ENCODE assay signal across 8 cellular contexts in the genomic region with DNA sequence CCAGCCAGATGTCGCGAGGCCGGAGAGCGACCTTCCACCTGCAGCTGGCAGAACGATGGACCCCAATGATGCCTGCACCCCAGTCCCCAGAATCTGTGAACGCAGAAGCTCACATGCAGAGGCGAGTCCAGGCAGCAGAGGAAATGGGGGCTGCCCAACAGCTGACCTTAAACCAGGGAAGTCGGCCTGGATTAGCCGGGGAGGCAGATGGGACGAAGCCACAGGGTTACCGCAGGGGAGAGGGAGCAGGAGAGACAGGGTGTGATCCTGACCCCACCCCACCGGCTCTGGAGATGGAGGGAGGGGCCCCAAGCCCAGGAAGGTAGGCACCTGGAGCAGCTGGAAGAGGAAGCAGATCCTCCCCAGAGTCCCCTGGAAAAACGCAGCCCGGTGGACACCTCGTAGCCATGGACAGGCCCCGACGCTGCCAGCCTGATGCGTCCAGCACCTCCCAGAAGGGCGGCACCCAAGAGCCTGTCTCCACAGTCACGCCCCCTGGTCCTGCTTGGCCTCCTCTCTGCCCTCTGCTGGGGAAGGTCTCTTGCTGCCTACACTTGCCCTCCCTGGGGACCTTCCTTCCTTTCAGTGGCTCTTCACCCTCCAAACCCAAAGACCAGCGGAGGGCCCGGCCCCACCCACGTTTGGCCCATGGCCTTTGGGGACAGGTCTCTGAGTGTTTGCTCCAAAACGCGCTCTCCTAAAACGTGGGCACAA. TPM values are rescaled to one million over a fixed set of nuclear protein-coding genes. Genes with fewer than 3 reads are reported as not detected.
DNase-seq lines count a peak whose midpoint lies in the region; ATAC-seq lines count a peak whose summit lies in the region.

No MANE protein-coding gene starts in this region.

- no peak overlapping the region for H2BK15ac ChIP-seq in mesenchymal stem cell (ENCODE audit: low read depth, poor library complexity, severe bottlenecking)

- peaks cover 24% of the 10 kb centered on the region for H3K4me1 ChIP-seq in mesenchymal stem cell (ENCODE audit: control insufficient read depth, insufficient read depth, low read depth, low read length)

- H4K91ac ChIP-seq in mesenchymal stem cell (ENCODE audit: low read length): peak overlapping the region; percentile 56

- intact Hi-C loops in activated CD4-positive, alpha-beta memory T cell treated with anti-CD3 and anti-CD28 coated beads for 36 hours (cut with micrococcal nuclease): loop anchor here (5.0 kb wide), 1 partner anchor 45 kb away; no protein-coding TSS in a partner anchor

- H3K79me1 ChIP-seq in mesenchymal stem cell (replicated peaks; ENCODE audit: low read length, poor library complexity, severe bottlenecking): peaks cover 48% of the 10 kb centered on the region

- H3K9ac ChIP-seq in mesenchymal stem cell (ENCODE audit: low read length): no peak overlapping the region

- H3K27ac ChIP-seq in mesenchymal stem cell (ENCODE audit: low read length, poor library complexity, severe bottlenecking): no peak overlapping the region

- H3K18ac ChIP-seq in mesenchymal stem cell (ENCODE audit: low read depth in 1 of 2, low read length in 2 of 2): no peak overlapping the region

- no peak overlapping the region for H2BK5ac ChIP-seq in mesenchymal stem cell (ENCODE audit: low read depth, low read length, poor library complexity, severe bottlenecking)

- no peak overlapping the region for H3K14ac ChIP-seq in mesenchymal stem cell (ENCODE audit: low read length in 2 of 2)

- no peak overlapping the region for H3K4me2 ChIP-seq in mesenchymal stem cell (ENCODE audit: low read length, poor library complexity, severe bottlenecking)

- no peaks in the 10 kb centered on the region for H3K9me3 Mint-ChIP-seq in activated CD4-positive, alpha-beta memory T cell treated with anti-CD3 and anti-CD28 coated beads for 36 hours

- H3K9me3 ChIP-seq in mesenchymal stem cell (ENCODE audit: control insufficient read depth, low read length): no peaks in the 10 kb centered on the region

- H3K4me1 Mint-ChIP-seq in activated CD4-positive, alpha-beta memory T cell treated with anti-CD3 and anti-CD28 coated beads for 36 hours (ENCODE audit: low read depth): peaks cover 30% of the 10 kb centered on the region

- H3K36me3 ChIP-seq in mesenchymal stem cell (ENCODE audit: control insufficient read depth in 1 of 2, insufficient read depth in 2 of 2, low read depth in 1 of 2, low read length in 2 of 2): peaks cover 5 to 68% of the 10 kb centered on the region in 2 experiments

- H3K4me3 Mint-ChIP-seq in activated CD4-positive, alpha-beta memory T cell treated with anti-CD3 and anti-CD28 coated beads for 36 hours: no peak overlapping the region

- H3K27me3 Mint-ChIP-seq in activated CD4-positive, alpha-beta memory T cell treated with anti-CD3 and anti-CD28 coated beads for 36 hours: no peaks in the 10 kb centered on the region

- H3K27me3 ChIP-seq in mesenchymal stem cell (ENCODE audit: control insufficient read depth in 1 of 2, insufficient read depth in 1 of 2, low read length in 2 of 2): no peaks in the 10 kb centered on the region

- no peak overlapping the region for H3K4ac ChIP-seq in mesenchymal stem cell (ENCODE audit: low read depth in 1 of 2, low read length in 2 of 2)

- 90% methylated on average over 26 of the region's 26 CpGs for WGBS in mesenchymal stem cell

- peak overlapping the region; percentile 28 for H3K27ac Mint-ChIP-seq in activated CD4-positive, alpha-beta memory T cell treated with anti-CD3 and anti-CD28 coated beads for 36 hours

- peaks cover 4% of the 10 kb centered on the region for H3K36me3 Mint-ChIP-seq in activated CD4-positive, alpha-beta memory T cell treated with anti-CD3 and anti-CD28 coated beads for 36 hours

- no peak overlapping the region for H4K8ac ChIP-seq in mesenchymal stem cell (ENCODE audit: low read length)

- no peak overlapping the region for H3K4me3 ChIP-seq in mesenchymal stem cell (ENCODE audit: insufficient read depth in 1 of 2, low read depth in 1 of 2, low read length in 2 of 2)

- no peak overlapping the region for H2AFZ ChIP-seq in mesenchymal stem cell (ENCODE audit: low read depth, low read length)

- POLR2A ChIA-PET in activated CD4-positive, alpha-beta memory T cell treated with anti-CD3 and anti-CD28 coated beads for 36 hours (lab: Charles Lee): interaction anchor here (0.7 kb wide), 1 partner anchor 19 kb away, joined by 4 read pairs; no protein-coding TSS in a partner anchor

- ATAC-seq in HG02763 (IDR thresholded peaks at IDR 0.05; ENCODE audit: unreplicated experiment): no peak

- DNase-seq in SHP77 (lab: John Stamatoyannopoulos, UW): peak; percentile 40 to 56
- DNase-seq in SHP77 treated with DMSO at 0.1 percent for 48 hours (lab: John Stamatoyannopoulos, UW): no peak
- DNase-seq in NCI-H146 treated with DMSO at 0.1 percent for 48 hours (lab: John Stamatoyannopoulos, UW; ENCODE audit: unreplicated experiment): peak; percentile 37
- peak; percentile 73 for DNase-seq in activated CD4-positive, alpha-beta memory T cell treated with anti-CD3 and anti-CD28 coated beads for 36 hours
- DNase-seq in mesenchymal stem cell: peak; percentile 41
- DNase-seq in Ammon's horn (ENCODE audit: low spot score): no peak
- DNase-seq in activated CD8-positive, alpha-beta memory T cell treated with anti-CD3 and anti-CD28 coated beads, Interleukin-2, amount 50 U/mL, for 48 hours: no peak

- H3K23ac ChIP-seq in mesenchymal stem cell (ENCODE audit: low read length in 2 of 2): no peak overlapping the region

- H2BK12ac ChIP-seq in mesenchymal stem cell (ENCODE audit: low read length in 2 of 2): no peak overlapping the region

- H2AK5ac ChIP-seq in mesenchymal stem cell (ENCODE audit: low read length, severe bottlenecking): no peak overlapping the region

- no peak overlapping the region for H2BK120ac ChIP-seq in mesenchymal stem cell (ENCODE audit: low read depth, low read length)

- CTCF ChIA-PET in activated CD4-positive, alpha-beta memory T cell treated with anti-CD3 and anti-CD28 coated beads for 36 hours (lab: Charles Lee): interaction anchor here (1.4 to 6.6 kb wide), 4 partner anchors 12 to 106 kb away, joined by 3 to 69 read pairs (median 32); a partner anchor contains a TSS

RNA-seq across cellular contexts. Expression of a gene that starts 37.3 kb away (rescaled TPM):
- total RNA-seq in activated CD4-positive, alpha-beta memory T cell treated with anti-CD3 and anti-CD28 coated beads for 36 hours: 100 to 1,000 TPM; 221 to 234 TPM
- polyA plus RNA-seq in mesenchymal stem cell (2013, experiment 1 of 2): 112 TPM
- 108 TPM for polyA plus RNA-seq in mesenchymal stem cell (2013, experiment 2 of 2)

RNA-seq across cellular contexts. Expression of a gene that starts 41.4 kb away (rescaled TPM):
- total RNA-seq in activated CD4-positive, alpha-beta memory T cell treated with anti-CD3 and anti-CD28 coated beads for 36 hours: 10 to 100 TPM; 38.0 to 41.6 TPM
- polyA plus RNA-seq in mesenchymal stem cell (2013, experiment 1 of 2): 34.1 TPM
- polyA plus RNA-seq in mesenchymal stem cell (2013, experiment 2 of 2): 31.6 TPM

RNA-seq across cellular contexts. Expression of a gene that starts 41.5 kb away (rescaled TPM):
- 10 to 100 TPM; 46.4 to 55.6 TPM for total RNA-seq in activated CD4-positive, alpha-beta memory T cell treated with anti-CD3 and anti-CD28 coated beads for 36 hours
- 12.6 TPM for polyA plus RNA-seq in mesenchymal stem cell (2013, experiment 1 of 2)
- polyA plus RNA-seq in mesenchymal stem cell (2013, experiment 2 of 2): 10.8 TPM

RNA-seq across cellular contexts. Expression of a gene that starts 55.8 kb away (rescaled TPM):
- 100 to 1,000 TPM; 169 to 183 TPM for total RNA-seq in activated CD4-positive, alpha-beta memory T cell treated with anti-CD3 and anti-CD28 coated beads for 36 hours
- polyA plus RNA-seq in mesenchymal stem cell (2013, experiment 1 of 2): 3.1 TPM
- polyA plus RNA-seq in mesenchymal stem cell (2013, experiment 2 of 2): 3.0 TPM

Comparison
In these comparisons a context has a peak if more than half of its experiments do, and no peak if none do; other contexts are left out.
1. DNase-seq: peak in SHP77 (2 of 2), NCI-H146 treated with DMSO at 0.1 percent for 48 hours (single experiment), activated CD4-positive, alpha-beta memory T cell treated with anti-CD3 and anti-CD28 coated beads for 36 hours (single experiment) and mesenchymal stem cell (single experiment); none in SHP77 treated with DMSO at 0.1 percent for 48 hours (single experiment), Ammon's horn (single experiment) and activated CD8-positive, alpha-beta memory T cell treated with anti-CD3 and anti-CD28 coated beads, Interleukin-2, amount 50 U/mL, for 48 hours (single experiment).